8 cellular contexts compared by ENCODE assay signal in the genomic region with DNA sequence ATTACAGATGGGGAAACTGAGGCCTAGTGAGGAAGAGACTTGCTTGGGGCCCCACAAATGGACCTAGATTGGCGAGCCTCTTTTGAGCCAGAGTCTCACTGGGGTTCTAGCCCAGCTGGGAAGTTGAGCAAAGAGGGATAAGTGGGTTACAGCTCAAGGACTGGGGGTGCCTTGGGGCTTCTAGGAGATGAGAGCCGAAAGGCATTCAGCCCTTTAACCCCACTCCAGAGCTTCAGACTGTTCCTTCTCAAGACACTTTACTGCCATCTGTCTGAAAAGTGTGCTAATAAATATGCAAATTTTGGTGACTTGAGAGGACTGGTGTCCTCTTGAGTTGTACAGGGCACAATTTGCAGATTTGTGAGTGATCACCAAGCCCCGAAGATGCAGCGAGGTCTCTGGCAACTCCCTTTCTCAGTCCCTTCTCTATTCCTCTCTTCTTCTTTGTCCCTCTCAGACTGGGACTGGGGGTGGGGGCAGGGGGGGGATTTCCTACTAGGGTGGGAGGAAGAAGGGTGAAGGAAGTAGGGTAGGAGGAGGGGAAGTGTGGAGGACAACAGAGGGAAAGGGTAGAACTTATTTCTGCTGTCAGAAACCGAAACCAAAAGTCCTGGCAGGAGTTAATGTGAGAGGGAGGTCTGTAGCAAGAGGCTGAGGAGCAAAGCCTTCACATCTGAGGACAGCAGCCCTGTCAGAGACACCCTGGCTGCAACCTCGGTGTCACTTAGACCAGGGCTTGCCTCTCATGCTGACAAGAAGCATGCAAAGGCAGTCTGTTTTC. TPM values are rescaled to one million over a fixed set of nuclear protein-coding genes. Genes with fewer than 3 reads are reported as not detected.
DNase-seq lines count a peak whose midpoint lies in the region; ATAC-seq and TF ChIP-seq lines count a peak whose summit lies in the region.

No MANE protein-coding gene starts in this region.

- no peaks in the 10 kb centered on the region for H3K4me1 ChIP-seq in endodermal cell (ENCODE audit: control insufficient read depth, insufficient read depth, low read length)
- H3K4me1 ChIP-seq in naive thymus-derived CD4-positive, alpha-beta T cell (ENCODE audit: control insufficient read depth in 2 of 2, insufficient read depth in 2 of 2, low read length in 2 of 2): peaks cover 52 to 53% of the 10 kb centered on the region in 2 donors

- no peak for TF ChIP-seq CTCF in GM12865 (IDR thresholded peaks at IDR 0.05; ENCODE audit: insufficient read depth, low read depth, low read length, missing control alignments)
- no peak for TF ChIP-seq CTCF in endodermal cell (conservative IDR thresholded peaks at IDR 0.05)

- POLR2A ChIA-PET in naive thymus-derived CD4-positive, alpha-beta T cell (lab: Charles Lee): interaction anchor here (0.6 to 4.2 kb wide), 14 partner anchors 11 to 1399 kb away, joined by 3 to 115 read pairs (median 8); partner anchors contain the start of genes CIAO2A, PIF1, PLEKHO2 and SPG21

- H3K4me3 Mint-ChIP-seq in T-helper 17 cell: peak overlapping the region; percentile 93
- H3K4me3 Mint-ChIP-seq in endodermal cell: peak overlapping the region; percentile 72
- peak overlapping the region; percentile 77 to 94 (median 90) for H3K4me3 Mint-ChIP-seq in naive thymus-derived CD4-positive, alpha-beta T cell

- DNase-seq in GM12865 (ENCODE audit: low read depth) (peak; percentile 86), T-helper 17 cell (peak in 2 of 3 donors; percentile 26 to 49), endodermal cell (peak; percentile 44), COLO829 (ENCODE audit: low spot score) (no peak), NCI-H2029 (lab: John Stamatoyannopoulos, UW) (no peak), NCI-H1105 (lab: John Stamatoyannopoulos, UW) (no peak)
- DNase-seq in naive thymus-derived CD4-positive, alpha-beta T cell: peak in 7 of 9 donors; percentile 37 to 68 (median 46)

- H3K4me3 ChIP-seq in GM12865 (ENCODE audit: low read depth, low read length) (peak overlapping the region; percentile 93), endodermal cell (ENCODE audit: low read length) (no peak overlapping the region)
- peak overlapping the region; percentile 74 for H3K4me3 ChIP-seq in naive thymus-derived CD4-positive, alpha-beta T cell (ENCODE audit: low read length)

- 78 to 83% methylated on average over 2 to 6 of the region's 6 CpGs for WGBS in endodermal cell (ENCODE audit: insufficient coverage in 1 of 2, insufficient read length in 1 of 2), 2 experiments

- peak overlapping the region; percentile 99 for H3K27ac Mint-ChIP-seq in T-helper 17 cell
- H3K27ac Mint-ChIP-seq in endodermal cell: no peak overlapping the region
- peak overlapping the region; percentile 90 to 100 (median 98) for H3K27ac Mint-ChIP-seq in naive thymus-derived CD4-positive, alpha-beta T cell

- peaks cover 2% of the 10 kb centered on the region for H3K9me3 Mint-ChIP-seq in endodermal cell
- peaks cover 0 to 2% (median 0%) of the 10 kb centered on the region in 11 donors for H3K9me3 Mint-ChIP-seq in naive thymus-derived CD4-positive, alpha-beta T cell

- CTCF ChIA-PET in naive thymus-derived CD4-positive, alpha-beta T cell (lab: Charles Lee): interaction anchor here (0.8 to 3.6 kb wide), 7 partner anchors 11 to 166 kb away, joined by 3 to 23 read pairs (median 3); no protein-coding TSS in a partner anchor

- H3K36me3 Mint-ChIP-seq in T-helper 17 cell (ENCODE audit: low read depth): no peaks in the 10 kb centered on the region
- H3K36me3 Mint-ChIP-seq in endodermal cell (ENCODE audit: low read depth): peaks cover 2% of the 10 kb centered on the region
- peaks cover 0 to 6% (median 0%) of the 10 kb centered on the region in 5 donors for H3K36me3 Mint-ChIP-seq in naive thymus-derived CD4-positive, alpha-beta T cell

- H3K4me1 Mint-ChIP-seq in T-helper 17 cell (peaks cover 52% of the 10 kb centered on the region), endodermal cell (peaks cover 25% of the 10 kb centered on the region)
- H3K4me1 Mint-ChIP-seq in naive thymus-derived CD4-positive, alpha-beta T cell: peaks cover 41 to 76% (median 63%) of the 10 kb centered on the region in 7 donors

- H3K9me3 ChIP-seq in T-helper 17 cell (ENCODE audit: control insufficient read depth, low read length, poor library complexity, severe bottlenecking): no peaks in the 10 kb centered on the region
- H3K9me3 ChIP-seq in endodermal cell (ENCODE audit: control insufficient read depth, low read length): no peaks in the 10 kb centered on the region
- H3K9me3 ChIP-seq in naive thymus-derived CD4-positive, alpha-beta T cell (ENCODE audit: control insufficient read depth in 2 of 3, low read length in 3 of 3): no peaks in the 10 kb centered on the region

- H3K36me3 ChIP-seq in endodermal cell (ENCODE audit: control insufficient read depth, insufficient read depth, low read length): no peaks in the 10 kb centered on the region
- no peaks in the 10 kb centered on the region for H3K36me3 ChIP-seq in naive thymus-derived CD4-positive, alpha-beta T cell (ENCODE audit: control insufficient read depth in 2 of 3, insufficient read depth in 3 of 3, low read length in 3 of 3)

- ATAC-seq in HG03108 (IDR thresholded peaks at IDR 0.05; ENCODE audit: unreplicated experiment) (peak; percentile 21), T-helper 17 cell (peak; percentile 9)
- peak; percentile 8 for ATAC-seq in naive thymus-derived CD4-positive, alpha-beta T cell

- H3K27me3 Mint-ChIP-seq in T-helper 17 cell (no peaks in the 10 kb centered on the region), endodermal cell (ENCODE audit: insufficient read depth) (no peaks in the 10 kb centered on the region)
- H3K27me3 Mint-ChIP-seq in naive thymus-derived CD4-positive, alpha-beta T cell: no peaks in the 10 kb centered on the region

- intact Hi-C loops in naive thymus-derived CD4-positive, alpha-beta T cell (cut with micrococcal nuclease): loop anchor here (1.0 to 10.0 kb wide), 6 partner anchors 10 to 899 kb away; partner anchors contain the start of genes CIAO2A (in 2 of the 2), SNX1 (in 2 of the 2) and DENND4A (in 1 of the 2)

- no peaks in the 10 kb centered on the region for H3K27me3 ChIP-seq in endodermal cell (ENCODE audit: control insufficient read depth, insufficient read depth, low read length, poor library complexity, severe bottlenecking)
- no peaks in the 10 kb centered on the region for H3K27me3 ChIP-seq in naive thymus-derived CD4-positive, alpha-beta T cell (ENCODE audit: control insufficient read depth in 2 of 2, insufficient read depth in 2 of 2, low read length in 2 of 2)

- no peak overlapping the region for H3K27ac ChIP-seq in endodermal cell (ENCODE audit: low read depth, low read length)
- peak overlapping the region; percentile 84 for H3K27ac ChIP-seq in naive thymus-derived CD4-positive, alpha-beta T cell (ENCODE audit: low read depth, low read length)

- H3K9ac ChIP-seq in endodermal cell (ENCODE audit: extremely low read depth, low read length, poor library complexity, severe bottlenecking): no peak overlapping the region

RNA-seq across cellular contexts. Expression of gene ANKDD1A, which starts 16.2 kb away (rescaled TPM):
- total RNA-seq in T-helper 17 cell (1 to 10 TPM; 3.0 to 8.9 TPM), endodermal cell (10 to 100 TPM; 22.5 to 30.0 TPM)
- 6.2 TPM for polyA plus RNA-seq in endodermal cell (2013, experiment 1 of 2)
- 8.7 TPM for polyA plus RNA-seq in endodermal cell (2013, experiment 2 of 2)
- total RNA-seq in naive thymus-derived CD4-positive, alpha-beta T cell: 1 to 10 TPM; 3.3 to 9.3 (median 4.0) TPM
- polyA plus RNA-seq in naive thymus-derived CD4-positive, alpha-beta T cell: 1 to 10 TPM in 1 of 2 donors, under 1 TPM in 1; 0.20 to 2.0 TPM

RNA-seq across cellular contexts. Expression of gene PLEKHO2, which starts 53.8 kb away (rescaled TPM):
- total RNA-seq in T-helper 17 cell (10 to 100 TPM; 16.3 to 18.2 TPM), endodermal cell (10 to 100 TPM; 10.2 to 12.9 TPM)
- polyA plus RNA-seq in endodermal cell (2013, experiment 1 of 2): 10.9 TPM
- 10.4 TPM for polyA plus RNA-seq in endodermal cell (2013, experiment 2 of 2)
- 10 to 100 TPM in 4 of 5 experiments, 1 to 10 TPM in 1; 8.6 to 52.3 (median 14.0) TPM for total RNA-seq in naive thymus-derived CD4-positive, alpha-beta T cell
- 10 to 100 TPM; 10.3 to 20.9 TPM for polyA plus RNA-seq in naive thymus-derived CD4-positive, alpha-beta T cell

Comparison
In these comparisons a context has a peak if more than half of its experiments do, and no peak if none do; other contexts are left out.
1. DNase-seq: peak in GM12865 (single experiment), T-helper 17 cell (2 of 3), endodermal cell (single experiment) and naive thymus-derived CD4-positive, alpha-beta T cell (7 of 9); none in COLO829 (single experiment), NCI-H2029 (single experiment) and NCI-H1105 (single experiment).
2. Peak in every context shown above with its lines, with median percentiles within 50 percentile points of each other: ATAC-seq and H3K4me3 Mint-ChIP-seq.